In the genomic region with DNA sequence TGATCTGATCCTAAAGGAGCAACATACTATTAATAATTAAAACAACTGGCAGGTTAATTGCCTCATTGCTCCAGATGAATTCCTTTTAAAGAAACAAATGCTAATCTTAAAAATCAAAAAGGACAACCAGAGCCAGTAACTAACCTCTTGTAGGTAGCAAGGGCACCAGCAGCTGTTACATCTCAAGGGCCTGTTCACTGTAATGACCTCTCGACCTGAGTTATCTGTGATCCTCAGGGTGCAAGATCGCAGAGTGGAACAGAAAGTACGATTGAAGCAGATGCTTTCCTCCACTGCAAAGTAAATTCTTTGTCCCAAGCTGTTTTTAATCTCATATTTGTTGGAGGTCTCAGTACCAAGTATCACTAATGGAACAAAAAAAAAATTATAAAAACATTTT, we compare ENCODE assay signal across 9 cellular contexts. TPM values are rescaled to one million over a fixed set of nuclear protein-coding genes. Genes with fewer than 3 reads are reported as not detected.
"Had no signal": no experiment of that assay in that cellular context is flagged by ENCODE, and none has a peak within 500 bp of the region (broad histone marks: within the 10 kb centered on the region; RNA-seq: fewer than 3 reads in every experiment).

No MANE protein-coding gene starts in this region.

- H2AFZ ChIP-seq: GM23338 had no signal

- DNase-seq: H9, HCEC 1CT, HFFc6 had no signal

- H3K4me3 ChIP-seq: GM23338 had no signal

- H3K4me1 Mint-ChIP-seq: IgD-negative memory B cell had no signal

- H3K27ac ChIP-seq: HL-60 had no signal

- H3K36me3 Mint-ChIP-seq: IgD-negative memory B cell had no signal

- H3K4me2 ChIP-seq: GM23338 had no signal

- H3K4me3 Mint-ChIP-seq: GM23338, H9, HFFc6, IgD-negative memory B cell had no signal

- H3K9me3 Mint-ChIP-seq: GM23338, H9, HFFc6, IgD-negative memory B cell had no signal

- H3K27ac Mint-ChIP-seq: GM23338, H9, HFFc6, IgD-negative memory B cell had no signal

- ATAC-seq: GM23338, HepG2 had no signal

RNA-seq across cellular contexts. Expression of gene PLSCR5, which starts 11.4 kb away (rescaled TPM):
- total RNA-seq: GM23338, H1, H9, HepG2, HFFc6, HT1080 had no signal
- polyA plus RNA-seq: GM23338, H1, IgD-negative memory B cell had no signal
